ENCODE assay signal across 29 cellular contexts in the genomic region with DNA sequence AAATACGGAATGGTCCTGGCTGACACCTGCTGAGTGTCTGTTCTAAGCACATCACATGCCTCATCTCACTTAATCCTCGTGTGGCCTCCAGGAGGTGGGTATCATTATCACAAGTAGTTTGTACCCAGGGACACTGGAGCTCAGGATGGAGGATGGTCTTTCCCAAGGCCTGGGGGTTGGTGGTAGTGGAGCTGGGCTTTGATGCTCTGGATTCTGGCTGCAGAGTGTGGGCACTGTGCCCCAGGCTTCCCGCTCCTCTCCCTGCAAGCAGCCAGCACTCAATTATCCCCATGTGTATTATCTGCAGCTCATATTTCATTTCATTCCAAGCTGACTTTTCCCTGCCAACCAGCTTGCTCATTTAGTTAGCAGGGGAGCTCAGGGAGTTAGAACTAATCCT. TPM values are rescaled to one million over a fixed set of nuclear protein-coding genes. Genes with fewer than 3 reads are reported as not detected.
A peak's percentile ranks its signal among the peaks of the same experiment; 100 is the strongest.
DNase-seq lines count a peak whose midpoint lies in the region; ATAC-seq, FAIRE-seq and TF ChIP-seq lines count a peak whose summit lies in the region.
"Had no signal": no experiment of that assay in that cellular context is flagged by ENCODE, and none has a peak within 500 bp of the region (broad histone marks: within the 10 kb centered on the region; RNA-seq: fewer than 3 reads in every experiment).

No MANE protein-coding gene starts in this region.

- WGBS in heart right ventricle, 2 donors = 38 to 50% methylated on average over 3 of the region's 3 CpGs
- WGBS in pancreas, 2 donors = 70 to 80% methylated on average over 3 of the region's 3 CpGs

- H3K4me1 ChIP-seq in BE2C = no peaks in the 10 kb centered on the region; the same call in 1 of the 2 replicates
- peaks cover 0 to 9% (median 0%) of the 10 kb centered on the region in 9 donors for H3K4me1 ChIP-seq in heart right ventricle
- H3K4me1 ChIP-seq in pancreas = no peaks in the 10 kb centered on the region
- H3K4me1 ChIP-seq: foreskin keratinocyte, testis had no signal

- TF ChIP-seq CTCF in BE2C (IDR thresholded peaks at IDR 0.05; ENCODE audit: low read depth, low read length) = no peak
- no peak for TF ChIP-seq CTCF in heart right ventricle (IDR thresholded peaks at IDR 0.05)
- TF ChIP-seq CTCF in pancreas (IDR thresholded peaks at IDR 0.05) = no peak

- no peak for FAIRE-seq in pancreas (lab: Jason Lieb, UNC)
- FAIRE-seq: islet of Langerhans had no signal

- H3K27me3 ChIP-seq in BE2C = no peaks in the 10 kb centered on the region
- H3K27me3 ChIP-seq in heart right ventricle = no peaks in the 10 kb centered on the region
- H3K27me3 ChIP-seq in pancreas = no peaks in the 10 kb centered on the region
- H3K27me3 ChIP-seq: dorsolateral prefrontal cortex, foreskin keratinocyte, hepatocyte, testis had no signal

- H3K36me3 ChIP-seq in BE2C = no peaks in the 10 kb centered on the region
- H3K36me3 ChIP-seq in heart right ventricle = no peaks in the 10 kb centered on the region
- no peaks in the 10 kb centered on the region for H3K36me3 ChIP-seq in pancreas
- H3K36me3 ChIP-seq: cardiac muscle cell had no signal

- DNase-seq in BE2C (peak; percentile 37), NCI-H1092 (lab: John Stamatoyannopoulos, UW) (peak; percentile 53), NCI-H82 (lab: John Stamatoyannopoulos, UW) (peak; percentile 84), heart right ventricle (peak in 1 of 2 donors; percentile 44), pancreas (no peak)
- DNase-seq in activated CD8-positive, alpha-beta memory T cell treated with anti-CD3 and anti-CD28 coated beads, Interleukin-2, amount 50 U/mL, for 4 hours = no peak
- DNase-seq: activated CD4-positive, CD25-positive, alpha-beta regulatory T cell treated with anti-CD3 and anti-CD28 coated beads, Interleukin-2, amount 50 U/mL, for 72 hours; activated CD8-positive, alpha-beta T cell treated with anti-CD3 and anti-CD28 coated beads, Interleukin-2, amount 10 ng/mL, durations not matched to agents 7 days and 5 days; activated naive CD4-positive, alpha-beta T cell treated with Interleukin-2 at 50 U/mL for 16 hours; activated T-cell treated with anti-CD3 and anti-CD28 coated beads, Interleukin-2, amount 50 U/mL, for 1 hour; dorsolateral prefrontal cortex; foreskin keratinocyte; IMR-90; NCI-H187 treated with DMSO at 0.1 percent for 48 hours; stimulated activated CD4-positive, alpha-beta T cell treated with anti-CD3 and anti-CD28 coated beads, Interleukin-1b, Interleukin-23, amount 100 ng/mL, for 48 hours; SW 1271; testis had no signal

- H3K27ac ChIP-seq in heart right ventricle (no peak overlapping the region), pancreas (no peak overlapping the region)
- H3K27ac ChIP-seq: cardiac muscle cell, dorsolateral prefrontal cortex, foreskin keratinocyte, hepatocyte, skin epidermis, testis had no signal

- intact Hi-C loops in heart right ventricle (cut with DNase I) (no loop called here), pancreas (cut with DNase I) (no loop called here)

- ATAC-seq in heart right ventricle (peak in 5 of 8 donors; percentile 47 to 94 (median 75)), pancreas (no peak), HG02938 (IDR thresholded peaks at IDR 0.05; ENCODE audit: unreplicated experiment) (no peak), GM21515 (IDR thresholded peaks at IDR 0.05; ENCODE audit: unreplicated experiment) (no peak)
- ATAC-seq: activated CD8-positive, alpha-beta T cell treated with anti-CD3 and anti-CD28 coated beads, Interleukin-2, amount 10 ng/mL, durations not matched to agents 7 days and 5 days; foreskin keratinocyte; stimulated activated effector memory CD8-positive, alpha-beta T cell treated with anti-CD3 and anti-CD28 coated beads, Interleukin-12 subunit alpha, Interleukin-12 subunit beta, amount 100 ng/mL, for 72 hours had no signal

- H3K9me3 ChIP-seq in BE2C = no peaks in the 10 kb centered on the region
- no peaks in the 10 kb centered on the region for H3K9me3 ChIP-seq in heart right ventricle
- H3K9me3 ChIP-seq in pancreas = no peaks in the 10 kb centered on the region
- H3K9me3 ChIP-seq: testis had no signal

- H3K4me3 ChIP-seq in BE2C (ENCODE audit: low read depth, low read length) = no peak overlapping the region
- H3K4me3 ChIP-seq in heart right ventricle = no peak overlapping the region
- H3K4me3 ChIP-seq in pancreas = no peak overlapping the region
- H3K4me3 ChIP-seq: cardiac muscle cell, dorsolateral prefrontal cortex, hepatocyte, lung, skin epidermis, testis had no signal

RNA-seq across cellular contexts. Expression of a gene that starts 52.1 kb away (rescaled TPM):
- polyA plus RNA-seq in BE2C (2012; ENCODE audit: insufficient read depth, insufficient read length, low read depth) = 0.06 TPM
- total RNA-seq in heart right ventricle (under 1 TPM in 3 of 10 donors, not detected in 7; 0.05 to 0.10 (median 0.08) TPM), pancreas (under 1 TPM in 1 of 6 donors, not detected in 5; 0.03 TPM)
- polyA plus RNA-seq in heart right ventricle (under 1 TPM in 1 of 2 donors, not detected in 1; under 0.01 TPM), pancreas (not detected)
- total RNA-seq: activated CD8-positive, alpha-beta T cell treated with anti-CD3 and anti-CD28 coated beads, Interleukin-2, amount 10 ng/mL, durations not matched to agents 7 days and 5 days; H4; IMR-90; OCI-LY7; pulmonary artery endothelial cell had no signal
- polyA plus RNA-seq: CD14-positive monocyte, hepatocyte had no signal

Comparison
In these comparisons a context has a peak if more than half of its experiments do, and no peak if none do; other contexts are left out.
1. DNase-seq: peak in BE2C (single experiment), NCI-H1092 (single experiment) and NCI-H82 (single experiment); none in activated CD8-positive, alpha-beta memory T cell treated with anti-CD3 and anti-CD28 coated beads, Interleukin-2, amount 50 U/mL, for 4 hours (single experiment) and pancreas (0 of 6).
2. ATAC-seq: peak in heart right ventricle (5 of 8); none in pancreas (0 of 4), HG02938 (single experiment) and GM21515 (single experiment).